Comparison of ENCODE assay signal across 12 cellular contexts in genomic region chr4:112318239-112319142, GRCh38. TPM values are rescaled to one million over a fixed set of nuclear protein-coding genes. Genes with fewer than 3 reads are reported as not detected.
A peak's percentile ranks its signal among the peaks of the same experiment; 100 is the strongest.
DNase-seq lines count a peak whose midpoint lies in the region; ATAC-seq and TF ChIP-seq lines count a peak whose summit lies in the region.
"Had no signal": no experiment of that assay in that cellular context is flagged by ENCODE, and none has a peak within 500 bp of the region (broad histone marks: within the 10 kb centered on the region; RNA-seq: fewer than 3 reads in every experiment).

No MANE protein-coding gene starts in this region.

- no peaks in the 10 kb centered on the region for H3K79me1 ChIP-seq in H9 (ENCODE audit: insufficient read depth, low read depth, low read length, poor library complexity, severe bottlenecking)

- H2BK15ac ChIP-seq in H9 (ENCODE audit: low read depth, low read length): no peak overlapping the region

- no peak overlapping the region for H2BK20ac ChIP-seq in H9 (ENCODE audit: low read depth, low read length, poor library complexity, severe bottlenecking)

- CTCF ChIA-PET in PC-9 (lab: Charles Lee): no interaction called here

- H3F3A ChIP-seq in PC-9 (ENCODE audit: insufficient read depth, low read depth): no peaks in the 10 kb centered on the region

- H2BK5ac ChIP-seq in H9 (ENCODE audit: insufficient read length, low read length): no peak overlapping the region

- peaks cover 71 to 76% of the 10 kb centered on the region in 2 experiments for H3K4me1 ChIP-seq in neutrophil (ENCODE audit: control insufficient read depth in 1 of 2, insufficient read depth in 1 of 2, low read depth in 1 of 2, low read length in 1 of 2)
- no peaks in the 10 kb centered on the region for H3K4me1 ChIP-seq in PC-9 (replicated peaks; ENCODE audit: insufficient read depth)
- H3K4me1 ChIP-seq in H9 (ENCODE audit: insufficient read depth, low read length): no peaks in the 10 kb centered on the region

- ATAC-seq in activated CD4-positive, CD25-positive, alpha-beta regulatory T cell treated with anti-CD3 and anti-CD28 coated beads, Interleukin-2, amount 50 U/mL, for 24 hours: peak; percentile 53 to 67
- ATAC-seq in GM21529 (IDR thresholded peaks at IDR 0.05; ENCODE audit: unreplicated experiment): peak; percentile 93
- peak; percentile 95 for ATAC-seq in HG03196 (IDR thresholded peaks at IDR 0.05; ENCODE audit: unreplicated experiment)
- no peak for ATAC-seq in SK-N-SH treated with all-trans-retinoic acid at 6 μM for 48 hours

- H3K36me3 ChIP-seq in neutrophil (peaks cover 2% of the 10 kb centered on the region), PC-9 (ENCODE audit: low read depth) (no peaks in the 10 kb centered on the region)

- H4K91ac ChIP-seq in H9 (ENCODE audit: insufficient read length, low read depth, low read length): no peak overlapping the region

- H4K8ac ChIP-seq in H9 (replicated peaks; ENCODE audit: insufficient read length, low read depth, low read length): no peak overlapping the region

- no peaks in the 10 kb centered on the region; the same call in 1 of the 2 replicates for H4K20me1 ChIP-seq in PC-9 (ENCODE audit: insufficient read depth)
- no peaks in the 10 kb centered on the region for H4K20me1 ChIP-seq in H9 (ENCODE audit: control insufficient read depth, insufficient read depth, insufficient read length)

- H3K4me2 ChIP-seq in PC-9: no peak overlapping the region
- no peak overlapping the region for H3K4me2 ChIP-seq in H9 (ENCODE audit: insufficient read depth, insufficient read length, low read length)

- no peaks in the 10 kb centered on the region for H3K9me3 ChIP-seq in neutrophil
- no peaks in the 10 kb centered on the region for H3K9me3 ChIP-seq in PC-9 (ENCODE audit: insufficient read depth, low read depth)
- no peaks in the 10 kb centered on the region for H3K9me3 ChIP-seq in H9 (ENCODE audit: control insufficient read depth, low read depth, low read length)

- no peak overlapping the region for H3K18ac ChIP-seq in H9 (ENCODE audit: insufficient read length, low read depth, low read length)

- H4K5ac ChIP-seq in H9 (ENCODE audit: insufficient read length, low read depth, low read length): no peak overlapping the region

- H3K23ac ChIP-seq in H9 (ENCODE audit: insufficient read length, low read depth, low read length): no peak overlapping the region

- no peak for DNase-seq in activated CD4-positive, CD25-positive, alpha-beta regulatory T cell treated with anti-CD3 and anti-CD28 coated beads, Interleukin-2, amount 50 U/mL, for 72 hours
- no peak for DNase-seq in PC-9
- no peak for DNase-seq in H9
- DNase-seq: activated CD4-positive, CD25-positive, alpha-beta regulatory T cell had no signal

- H2AK5ac ChIP-seq in H9 (ENCODE audit: insufficient read length, low read length): no peak overlapping the region

- H3K4me3 Mint-ChIP-seq in H9: no peak overlapping the region
- H3K4me3 Mint-ChIP-seq: brain, mesothelial cell of epicardium had no signal

- H3K27me3 Mint-ChIP-seq in H9 (ENCODE audit: low read depth): peaks cover 27% of the 10 kb centered on the region

- H3K27ac Mint-ChIP-seq in H9: no peak overlapping the region
- H3K27ac Mint-ChIP-seq: brain, mesothelial cell of epicardium had no signal

- H3K9me2 ChIP-seq in PC-9 (ENCODE audit: insufficient read depth): no peaks in the 10 kb centered on the region

- H3K9me3 Mint-ChIP-seq in H9: no peaks in the 10 kb centered on the region
- H3K9me3 Mint-ChIP-seq: mesothelial cell of epicardium had no signal

- no peaks in the 10 kb centered on the region for H3K27me3 ChIP-seq in neutrophil
- no peaks in the 10 kb centered on the region for H3K27me3 ChIP-seq in PC-9 (ENCODE audit: insufficient read depth, low read depth)
- no peaks in the 10 kb centered on the region for H3K27me3 ChIP-seq in H9 (ENCODE audit: insufficient read depth, low read length)

- no peak for TF ChIP-seq CTCF in neutrophil (IDR thresholded peaks at IDR 0.05)
- no peak for TF ChIP-seq CTCF in PC-9 (conservative IDR thresholded peaks at IDR 0.05)
- no peak for TF ChIP-seq CTCF in H9 (conservative IDR thresholded peaks at IDR 0.05)

- intact Hi-C loops in PC-9 (cut with micrococcal nuclease; ENCODE audit: unreplicated experiment): no loop called here

- H3K36me3 Mint-ChIP-seq in H9 (ENCODE audit: insufficient read depth in 1 of 3, low read depth in 3 of 3): no peaks in the 10 kb centered on the region
- H3K36me3 Mint-ChIP-seq: brain had no signal

- H3K23me2 ChIP-seq in H9 (ENCODE audit: insufficient read length, low read depth, low read length, poor library complexity, severe bottlenecking): no peaks in the 10 kb centered on the region

- H3K4ac ChIP-seq in H9 (ENCODE audit: low read depth, low read length): no peak overlapping the region

- H3T11ph ChIP-seq in H9 (ENCODE audit: low read length): no peak overlapping the region

- H2BK120ac ChIP-seq in H9 (ENCODE audit: low read depth, low read length, poor library complexity, severe bottlenecking): no peak overlapping the region

- H2BK12ac ChIP-seq in H9 (ENCODE audit: insufficient read length, low read depth, low read length): no peak overlapping the region

- no CpG with 5 or more reads among the region's 5 CpGs for WGBS in H9 (ENCODE audit: extremely low coverage, insufficient read length, low lambda C conversion rate)

- H3K4me3 ChIP-seq in neutrophil (ENCODE audit: low read depth in 1 of 2, low read length in 1 of 2) (no peak overlapping the region), PC-9 (no peak overlapping the region)
- H3K4me3 ChIP-seq: skin epidermis had no signal

- no peaks in the 10 kb centered on the region for H3K79me2 ChIP-seq in PC-9 (ENCODE audit: low read depth)
- H3K79me2 ChIP-seq in H9 (ENCODE audit: insufficient read depth, low read length): no peaks in the 10 kb centered on the region

- POLR2A ChIA-PET in PC-9 (lab: Charles Lee; ENCODE audit: unreplicated experiment): no interaction called here

- H3K4me1 Mint-ChIP-seq in H9: no peaks in the 10 kb centered on the region; a peak in 1 of 4 replicates
- H3K4me1 Mint-ChIP-seq: mesothelial cell of epicardium had no signal

- H2AFZ ChIP-seq in PC-9 (no peak overlapping the region), H9 (ENCODE audit: low read length) (no peak overlapping the region)

- no peak overlapping the region for H3K9ac ChIP-seq in H9 (ENCODE audit: extremely low read depth, insufficient read length, low read length)

- no peak overlapping the region for H3K14ac ChIP-seq in H9 (ENCODE audit: insufficient read depth, low read length)

- BruUV-seq in PC-9 (replicated peaks; lab: Mats Ljungman, UMichigan): no TSS peak

- H3K56ac ChIP-seq in H9 (ENCODE audit: insufficient read length, low read depth, low read length): no peak overlapping the region

- H3K27ac ChIP-seq in neutrophil (peak overlapping the region; percentile 54), PC-9 (no peak overlapping the region), H9 (ENCODE audit: insufficient read length, low read depth, low read length) (no peak overlapping the region)
- H3K27ac ChIP-seq: skin epidermis had no signal

TF ChIP-seq in SK-N-SH treated with all-trans-retinoic acid at 6 μM for 48 hours, 23 proteins besides CTCF, POLR2A, EP300 and RAD21 (continues in another document):
- TF ChIP-seq PATZ1 (CRISPR knock-in tag; IDR thresholded peaks at IDR 0.05; ENCODE audit: borderline replicate concordance) (no peak), BACH2 (CRISPR knock-in tag; IDR thresholded peaks at IDR 0.05; ENCODE audit: borderline replicate concordance) (no peak), ZFP3 (CRISPR knock-in tag; IDR thresholded peaks at IDR 0.05) (no peak), RARB (CRISPR knock-in tag; IDR thresholded peaks at IDR 0.05) (no peak), TOX (CRISPR knock-in tag; IDR thresholded peaks at IDR 0.05; ENCODE audit: borderline replicate concordance) (no peak), ZFP30 (CRISPR knock-in tag; IDR thresholded peaks at IDR 0.05) (no peak), ZNF565 (CRISPR knock-in tag; conservative IDR thresholded peaks at IDR 0.05; ENCODE audit: low read depth) (no peak), CSDC2 (CRISPR knock-in tag; IDR thresholded peaks at IDR 0.05) (no peak), TCF4 (CRISPR knock-in tag; IDR thresholded peaks at IDR 0.05; ENCODE audit: borderline replicate concordance) (no peak), CSRNP3 (CRISPR knock-in tag; IDR thresholded peaks at IDR 0.05) (no peak), PPARA (CRISPR knock-in tag; IDR thresholded peaks at IDR 0.05; ENCODE audit: borderline replicate concordance) (no peak), GLIS3 (CRISPR knock-in tag; IDR thresholded peaks at IDR 0.05) (no peak), ZNF70 (CRISPR knock-in tag; IDR thresholded peaks at IDR 0.05) (no peak)

RNA-seq across cellular contexts. Expression of gene ALPK1, which starts 21.3 kb away (rescaled TPM):
- total RNA-seq in PC-9 (2021) (31.0 and 35.4 TPM in 2 replicates), H9 (2021) (0.17 and 0.50 TPM in 2 replicates)

RNA-seq across cellular contexts. Expression of gene TIFA, which starts 32.8 kb away (rescaled TPM):
- total RNA-seq in PC-9 (2021): 12.6 and 15.6 TPM in 2 replicates
- total RNA-seq in H9 (2021): 1.8 and 2.3 TPM in 2 replicates

Comparison
In these comparisons a context has a peak if more than half of its experiments do, and no peak if none do; other contexts are left out.
1. RNA of gene ALPK1, which starts 21.3 kb away (total RNA-seq): 31.0 to 35.4 TPM in PC-9; 0.17 to 0.50 TPM in H9; every median in the first group is over 10 times any median in the second.